In genomic region chr16:76653390-76654026, GRCh38 we compare ENCODE assay signal across 9 cellular contexts.
A peak's percentile ranks its signal among the peaks of the same experiment; 100 is the strongest.
DNase-seq lines count a peak whose midpoint lies in the region; ATAC-seq, FAIRE-seq and TF ChIP-seq lines count a peak whose summit lies in the region.
"Had no signal": no experiment of that assay in that cellular context is flagged by ENCODE, and none has a peak within 500 bp of the region (broad histone marks: within the 10 kb centered on the region; RNA-seq: fewer than 3 reads in every experiment).

No MANE protein-coding gene starts in this region.

- H3K4me3 ChIP-seq in endothelial cell of umbilical vein (replicated peaks in 1 of 3; ENCODE audit: insufficient read depth in 1 of 3, low read depth in 1 of 3, low read length in 3 of 3), result no peak overlapping the region
- no peak overlapping the region for H3K4me3 ChIP-seq in pancreas

- no peak overlapping the region for H3K27ac ChIP-seq in endothelial cell of umbilical vein (ENCODE audit: insufficient read depth, low read depth, low read length)
- H3K27ac ChIP-seq in pancreas, result no peak overlapping the region

- no peaks in the 10 kb centered on the region for H3K79me2 ChIP-seq in endothelial cell of umbilical vein (ENCODE audit: control insufficient read depth, insufficient read depth, low read length)

- peak; percentile 78 for ATAC-seq in GM19035 (IDR thresholded peaks at IDR 0.05; ENCODE audit: unreplicated experiment)
- peak in 3 of 4 donors; percentile 79 to 80 (median 80) for ATAC-seq in pancreas
- no peak for ATAC-seq in HG03045 (IDR thresholded peaks at IDR 0.05; ENCODE audit: unreplicated experiment)
- no peak for ATAC-seq in GM21447 (IDR thresholded peaks at IDR 0.05; ENCODE audit: unreplicated experiment)

- H3K9me1 ChIP-seq in endothelial cell of umbilical vein (replicated peaks; ENCODE audit: control insufficient read depth, extremely low read depth, insufficient read depth, low read length), result no peaks in the 10 kb centered on the region

- H3K4me2 ChIP-seq in endothelial cell of umbilical vein (ENCODE audit: insufficient read depth, low read length), result no peak overlapping the region

- BruUV-seq in endothelial cell of umbilical vein (replicated peaks; lab: Mats Ljungman, UMichigan), result no TSS peak

- intact Hi-C loops in endothelial cell of umbilical vein (cut with micrococcal nuclease) (no loop called here), pancreas (cut with DNase I) (loop anchor here in 1 of 3 donors (10.0 kb wide), 1 partner anchor 859 kb away; no protein-coding TSS in a partner anchor)

- 1% methylated on average over 3 of the region's 3 CpGs for WGBS in pancreas, 2 donors

- no peaks in the 10 kb centered on the region for H3K36me3 ChIP-seq in endothelial cell of umbilical vein (ENCODE audit: control insufficient read depth in 2 of 2, extremely low read depth in 1 of 2, insufficient read depth in 2 of 2, low read length in 2 of 2)
- H3K36me3 ChIP-seq in pancreas, result no peaks in the 10 kb centered on the region

- H3K9ac ChIP-seq in endothelial cell of umbilical vein (replicated peaks; ENCODE audit: extremely low read depth, insufficient read depth, low read length), result no peak overlapping the region

- TF ChIP-seq CTCF in endothelial cell of umbilical vein (IDR thresholded peaks at IDR 0.05; ENCODE audit: extremely low read depth in 1 of 2, insufficient read depth in 1 of 2, low read depth in 1 of 2, low read length in 2 of 2) (peak in 1 of 2 donors; percentile 32), pancreas (IDR thresholded peaks at IDR 0.05) (peak in 3 of 4 donors; percentile 24 to 38 (median 33))

- no peaks in the 10 kb centered on the region for H3K27me3 ChIP-seq in endothelial cell of umbilical vein (ENCODE audit: control insufficient read depth in 2 of 2, insufficient read depth in 2 of 2, low read length in 2 of 2)
- H3K27me3 ChIP-seq in pancreas, result no peaks in the 10 kb centered on the region

- TF ChIP-seq POLR2A in endothelial cell of umbilical vein (IDR thresholded peaks at IDR 0.05; ENCODE audit: low read depth, low read length), result no peak

- POLR2A ChIA-PET in endothelial cell of umbilical vein (lab: Charles Lee), result no interaction called here

- H3K9me3 ChIP-seq in endothelial cell of umbilical vein (replicated peaks; ENCODE audit: control insufficient read depth, insufficient read depth, low read length), result no peaks in the 10 kb centered on the region
- no peaks in the 10 kb centered on the region for H3K9me3 ChIP-seq in pancreas

- DNase-seq in AML-193 (lab: John Stamatoyannopoulos, UW) (peak; percentile 33 to 58), HPDE6-E6E7 (ENCODE audit: extremely low spot score) (peak; percentile 38), NOMO-1 (lab: John Stamatoyannopoulos, UW; ENCODE audit: unreplicated experiment in 2 of 2) (peak; percentile 5 to 57), endothelial cell of umbilical vein (ENCODE audit: low read depth, low spot score) (peak; percentile 4), pancreas (no peak)

- no peaks in the 10 kb centered on the region for H4K20me1 ChIP-seq in endothelial cell of umbilical vein (replicated peaks; ENCODE audit: control insufficient read depth, extremely low read depth, insufficient read depth, low read length)

- H2AFZ ChIP-seq in endothelial cell of umbilical vein (ENCODE audit: low read depth, low read length), result no peak overlapping the region

- dilution Hi-C loops in endothelial cell of umbilical vein (cut with MboI; ENCODE audit: extremely low pct_ligation_motif_present, low sequenced_read_pairs), result no loop called here

- H3K4me1 ChIP-seq in endothelial cell of umbilical vein (ENCODE audit: control insufficient read depth, extremely low read depth, insufficient read depth, low read length) (no peaks in the 10 kb centered on the region), pancreas (no peaks in the 10 kb centered on the region)

- FAIRE-seq in endothelial cell of umbilical vein (lab: Jason Lieb, UNC) (no peak), pancreas (lab: Jason Lieb, UNC) (no peak)
- FAIRE-seq: endometrium had no signal

- CTCF ChIA-PET in endothelial cell of umbilical vein (lab: Charles Lee), result interaction anchor here (0.9 kb wide), 1 partner anchor 852 kb away, joined by 3 read pairs; no protein-coding TSS in a partner anchor

TF ChIP-seq in endothelial cell of umbilical vein, 7 proteins besides CTCF, POLR2A, EP300 and RAD21:
- no peak for TF ChIP-seq MYC (IDR thresholded peaks at IDR 0.05; ENCODE audit: low read depth, low read length)
- no peak for TF ChIP-seq JUN (IDR thresholded peaks at IDR 0.05; ENCODE audit: borderline replicate concordance, insufficient read depth, insufficient read length, low read depth)
- no peak for TF ChIP-seq GATA2 (IDR thresholded peaks at IDR 0.05; ENCODE audit: insufficient read depth, insufficient read length, low read depth, low read length)
- TF ChIP-seq MAX (IDR thresholded peaks at IDR 0.05; ENCODE audit: insufficient read depth, insufficient read length), result no peak
- TF ChIP-seq EZH2 (IDR thresholded peaks at IDR 0.05; ENCODE audit: borderline replicate concordance, low read depth, low read length, severe bottlenecking), result no peak
- TF ChIP-seq POLR2AphosphoS5 (IDR thresholded peaks at IDR 0.05; ENCODE audit: insufficient read depth, low read depth, low read length), result no peak
- TF ChIP-seq FOS (IDR thresholded peaks at IDR 0.05; ENCODE audit: borderline replicate concordance, insufficient read depth, low read length), result no peak
TF ChIP-seq in endothelial cell of umbilical vein: peak in this region for 0.

Comparison
In these comparisons a context has a peak if more than half of its experiments do, and no peak if none do; other contexts are left out.
1. DNase-seq: peak in AML-193 (2 of 2), HPDE6-E6E7 (single experiment), NOMO-1 (2 of 2) and endothelial cell of umbilical vein (single experiment); none in pancreas (0 of 6).
2. ATAC-seq: peak in GM19035 (single experiment) and pancreas (3 of 4); none in HG03045 (single experiment) and GM21447 (single experiment).